Comparison of ENCODE assay signal across 3 cellular contexts in genomic region chr1:148757446-148757845, GRCh38. TPM values are rescaled to one million over a fixed set of nuclear protein-coding genes. Genes with fewer than 3 reads are reported as not detected.
"Had no signal": no experiment of that assay in that cellular context is flagged by ENCODE, and none has a peak within 500 bp of the region (broad histone marks: within the 10 kb centered on the region; RNA-seq: fewer than 3 reads in every experiment).

No MANE protein-coding gene starts in this region.

RNA-seq across cellular contexts. Expression of gene NUDT4B, which starts 8.9 kb away (rescaled TPM):
- total RNA-seq: left ventricle myocardium inferior; naive thymus-derived CD8-positive, alpha-beta T cell; neural crest cell had no signal
